Comparison of ENCODE assay signal across 14 cellular contexts in genomic region chr6:24899647-24900325, GRCh38. TPM values are rescaled to one million over a fixed set of nuclear protein-coding genes. Genes with fewer than 3 reads are reported as not detected.
A peak's percentile ranks its signal among the peaks of the same experiment; 100 is the strongest.
DNase-seq lines count a peak whose midpoint lies in the region; ATAC-seq and TF ChIP-seq lines count a peak whose summit lies in the region.
"Had no signal": no experiment of that assay in that cellular context is flagged by ENCODE, and none has a peak within 500 bp of the region (broad histone marks: within the 10 kb centered on the region; RNA-seq: fewer than 3 reads in every experiment).

No MANE protein-coding gene starts in this region.

- peak overlapping the region; percentile 67 for H3K4me3 Mint-ChIP-seq in activated CD4-positive, alpha-beta T cell treated with anti-CD3 and anti-CD28 coated beads, Interleukin-2, amount 10 ng/mL, durations not matched to agents 24 days and 14 days
- H3K4me3 Mint-ChIP-seq in effector memory CD8-positive, alpha-beta T cell: peak overlapping the region; percentile 46 to 50

- no peaks in the 10 kb centered on the region for H3K36me3 ChIP-seq in brain microvascular endothelial cell (replicated peaks)
- H3K36me3 ChIP-seq: tibial nerve had no signal

- DNase-seq in activated CD8-positive, alpha-beta memory T cell treated with anti-CD3 and anti-CD28 coated beads for 24 hours: peak; percentile 72
- no peak for DNase-seq in activated CD8-positive, alpha-beta memory T cell treated with anti-CD3 and anti-CD28 coated beads, Interleukin-2, amount 50 U/mL, for 4 hours
- peak; percentile 73 for DNase-seq in activated CD4-positive, alpha-beta T cell treated with anti-CD3 and anti-CD28 coated beads, Interleukin-2, amount 10 ng/mL, durations not matched to agents 24 days and 14 days
- DNase-seq in effector memory CD8-positive, alpha-beta T cell: peak in 1 of 3 experiments; percentile 12
- DNase-seq in stimulated activated naive CD8-positive, alpha-beta T cell treated with anti-CD3 and anti-CD28 coated beads, Interleukin-15, Interleukin-2, amounts not matched to agents 100 U/mL and 50 U/mL, for 24 hours: peak; percentile 48
- DNase-seq in NCI-H1092 treated with DMSO at 0.1 percent for 48 hours (lab: John Stamatoyannopoulos, UW) (no peak), brain microvascular endothelial cell (no peak), kidney tubule cell (ENCODE audit: low spot score) (no peak)
- DNase-seq: cortex of kidney; glutamatergic neuron; mucosa of descending colon; NK-92 treated with Interleukin-12 subunit alpha and Interleukin-12 subunit beta, amount 100 ng/mL, for 24 hours had no signal

- H3K27me3 Mint-ChIP-seq in activated CD4-positive, alpha-beta T cell treated with anti-CD3 and anti-CD28 coated beads, Interleukin-2, amount 10 ng/mL, durations not matched to agents 24 days and 14 days: no peaks in the 10 kb centered on the region
- H3K27me3 Mint-ChIP-seq in effector memory CD8-positive, alpha-beta T cell: no peaks in the 10 kb centered on the region

- no peak overlapping the region for H3K27ac ChIP-seq in brain microvascular endothelial cell
- H3K27ac ChIP-seq: VCaP had no signal

- no peaks in the 10 kb centered on the region for H3K27me3 ChIP-seq in brain microvascular endothelial cell (replicated peaks)
- H3K27me3 ChIP-seq: tibial nerve had no signal

- H3K4me3 ChIP-seq in brain microvascular endothelial cell (ENCODE audit: low read depth, low read length): no peak overlapping the region
- H3K4me3 ChIP-seq: mucosa of descending colon, tibial nerve had no signal

- H3K4me1 Mint-ChIP-seq in activated CD4-positive, alpha-beta T cell treated with anti-CD3 and anti-CD28 coated beads, Interleukin-2, amount 10 ng/mL, durations not matched to agents 24 days and 14 days: peaks cover 60% of the 10 kb centered on the region
- peaks cover 67 to 79% of the 10 kb centered on the region in 2 donors for H3K4me1 Mint-ChIP-seq in effector memory CD8-positive, alpha-beta T cell (ENCODE audit: low read depth in 2 of 2)

- H3K9me3 Mint-ChIP-seq in activated CD4-positive, alpha-beta T cell treated with anti-CD3 and anti-CD28 coated beads, Interleukin-2, amount 10 ng/mL, durations not matched to agents 24 days and 14 days: peaks cover 8% of the 10 kb centered on the region
- no peaks in the 10 kb centered on the region for H3K9me3 Mint-ChIP-seq in effector memory CD8-positive, alpha-beta T cell

- in situ Hi-C loops in brain microvascular endothelial cell (cut with HindIII; ENCODE audit: low pct_ligation_motif_present, low sequenced_read_pairs): no loop called here

- peaks cover 71% of the 10 kb centered on the region for H3K36me3 Mint-ChIP-seq in activated CD4-positive, alpha-beta T cell treated with anti-CD3 and anti-CD28 coated beads, Interleukin-2, amount 10 ng/mL, durations not matched to agents 24 days and 14 days (ENCODE audit: low read depth)
- peaks cover 72% of the 10 kb centered on the region for H3K36me3 Mint-ChIP-seq in effector memory CD8-positive, alpha-beta T cell (ENCODE audit: insufficient read depth)

- peak overlapping the region; percentile 90 for H3K27ac Mint-ChIP-seq in activated CD4-positive, alpha-beta T cell treated with anti-CD3 and anti-CD28 coated beads, Interleukin-2, amount 10 ng/mL, durations not matched to agents 24 days and 14 days
- peak overlapping the region; percentile 90 to 93 for H3K27ac Mint-ChIP-seq in effector memory CD8-positive, alpha-beta T cell

- peak; percentile 65 for ATAC-seq in effector memory CD8-positive, alpha-beta T cell (replicated peaks)
- peak; percentile 73 for ATAC-seq in stimulated activated naive CD8-positive, alpha-beta T cell treated with anti-CD3 and anti-CD28 coated beads, Interleukin-15, Interleukin-2, amounts not matched to agents 100 U/mL and 50 U/mL, for 24 hours
- ATAC-seq: mucosa of descending colon had no signal

- intact Hi-C loops in activated CD4-positive, alpha-beta T cell treated with anti-CD3 and anti-CD28 coated beads, Interleukin-2, amount 10 ng/mL, durations not matched to agents 24 days and 14 days (cut with micrococcal nuclease): loop anchor here (1.0 to 5.0 kb wide), 3 partner anchors 9 to 38 kb away; partner anchors contain the start of gene RIPOR2

- TF ChIP-seq CTCF in brain microvascular endothelial cell (IDR thresholded peaks at IDR 0.05; ENCODE audit: low read depth, low read length, missing control alignments): no peak

RNA-seq across cellular contexts. Expression of gene RIPOR2, which starts 36.0 kb away (rescaled TPM):
- 25.3 and 26.5 TPM in 2 replicates for total RNA-seq in activated CD4-positive, alpha-beta T cell treated with anti-CD3 and anti-CD28 coated beads, Interleukin-2, amount 10 ng/mL, durations not matched to agents 24 days and 14 days

Comparison
In these comparisons a context has a peak if more than half of its experiments do, and no peak if none do; other contexts are left out.
1. DNase-seq: peak in activated CD8-positive, alpha-beta memory T cell treated with anti-CD3 and anti-CD28 coated beads for 24 hours (single experiment), activated CD4-positive, alpha-beta T cell treated with anti-CD3 and anti-CD28 coated beads, Interleukin-2, amount 10 ng/mL, durations not matched to agents 24 days and 14 days (single experiment) and stimulated activated naive CD8-positive, alpha-beta T cell treated with anti-CD3 and anti-CD28 coated beads, Interleukin-15, Interleukin-2, amounts not matched to agents 100 U/mL and 50 U/mL, for 24 hours (single experiment); none in activated CD8-positive, alpha-beta memory T cell treated with anti-CD3 and anti-CD28 coated beads, Interleukin-2, amount 50 U/mL, for 4 hours (single experiment), NCI-H1092 treated with DMSO at 0.1 percent for 48 hours (single experiment), brain microvascular endothelial cell (single experiment) and kidney tubule cell (single experiment).